8 cellular contexts compared by ENCODE assay signal in genomic region chr17:57911834-57912673, GRCh38. TPM values are rescaled to one million over a fixed set of nuclear protein-coding genes. Genes with fewer than 3 reads are reported as not detected.
DNase-seq lines count a peak whose midpoint lies in the region; ATAC-seq, FAIRE-seq and TF ChIP-seq lines count a peak whose summit lies in the region.

No MANE protein-coding gene starts in this region.

- H3K9me3 ChIP-seq in SK-N-SH = no peaks in the 10 kb centered on the region
- H3K9me3 ChIP-seq in lung (ENCODE audit: control insufficient read depth in 2 of 2, insufficient read depth in 1 of 2, low read length in 1 of 2) = no peaks in the 10 kb centered on the region

- no peaks in the 10 kb centered on the region for H4K20me1 ChIP-seq in SK-N-SH (ENCODE audit: insufficient read depth)

- TF ChIP-seq RAD21 in SK-N-SH (IDR thresholded peaks at IDR 0.05; ENCODE audit: low read length) = no peak

- H3K27ac ChIP-seq in SK-N-SH (ENCODE audit: low read depth in 2 of 2, low read length in 1 of 2) (no peak overlapping the region; a peak in 1 of 4 replicates), lung (ENCODE audit: low read depth in 1 of 2, low read length in 1 of 2) (peak overlapping the region; percentile 77 to 82)

- H3K4me3 ChIP-seq in SK-N-SH (ENCODE audit: low read depth in 2 of 2, low read length in 1 of 2) (no peak overlapping the region), bronchial epithelial cell (ENCODE audit: low read depth, low read length) (no peak overlapping the region), lung (no peak overlapping the region)

- CTCF ChIA-PET in SK-N-SH (lab: Yijun Ruan, JAX) = interaction anchor here (1.1 to 1.2 kb wide), 2 partner anchors 13 to 88 kb away, joined by 3 to 5 read pairs; no protein-coding TSS in a partner anchor

- peaks cover 5% of the 10 kb centered on the region for H3F3A ChIP-seq in SK-N-SH (replicated peaks; ENCODE audit: insufficient read depth)

- H3K4me1 ChIP-seq in SK-N-SH (ENCODE audit: control insufficient read depth in 1 of 2, insufficient read depth in 2 of 2, low read depth in 1 of 2, low read length in 1 of 2) (peaks cover 0 to 36% of the 10 kb centered on the region in 2 experiments; a peak in 1 of 4 replicates), lung (ENCODE audit: control insufficient read depth in 2 of 2, insufficient read depth in 2 of 2, low read length in 2 of 2) (peaks cover 18 to 29% of the 10 kb centered on the region in 2 donors)

- POLR2A ChIA-PET in SK-N-SH (lab: Yijun Ruan, JAX) = no interaction called here

- no peak overlapping the region for H3K4me2 ChIP-seq in SK-N-SH

- ATAC-seq in SK-N-SH treated with all-trans-retinoic acid at 6 μM for 48 hours (no peak; the same call in 1 of the 3 replicates), lung (ENCODE audit: insufficient read depth, low FRiP score) (peak; percentile 60), HG02763 (IDR thresholded peaks at IDR 0.05; ENCODE audit: unreplicated experiment) (no peak), HG02840 (IDR thresholded peaks at IDR 0.05; ENCODE audit: low FRiP score, unreplicated experiment) (no peak), GM21360 (IDR thresholded peaks at IDR 0.05; ENCODE audit: unreplicated experiment) (no peak)

- TF ChIP-seq CTCF in SK-N-SH (IDR thresholded peaks at IDR 0.05) (no peak), bronchial epithelial cell (IDR thresholded peaks at IDR 0.05; ENCODE audit: insufficient read depth, low read length, severe bottlenecking) (no peak), lung (IDR thresholded peaks at IDR 0.05; ENCODE audit: control extremely low read depth, extremely low read depth) (no peak)

- no peak overlapping the region for H3K9ac ChIP-seq in SK-N-SH

- peaks cover 80% of the 10 kb centered on the region for H3K79me2 ChIP-seq in SK-N-SH (ENCODE audit: insufficient read depth)

- TF ChIP-seq EP300 in SK-N-SH (IDR thresholded peaks at IDR 0.05; ENCODE audit: borderline replicate concordance in 1 of 2, low read depth in 1 of 2, low read length in 1 of 2) = no peak

- H3K36me3 ChIP-seq in SK-N-SH (replicated peaks in 1 of 2; ENCODE audit: control insufficient read depth in 1 of 2, insufficient read depth in 2 of 2, low read length in 1 of 2) (no peaks in the 10 kb centered on the region), bronchial epithelial cell (ENCODE audit: control insufficient read depth, insufficient read depth, low read length) (no peaks in the 10 kb centered on the region), lung (ENCODE audit: control insufficient read depth in 2 of 2, insufficient read depth in 2 of 2, low read length in 2 of 2) (no peaks in the 10 kb centered on the region)

- 84% methylated on average over 13 of the region's 13 CpGs for WGBS in SK-N-SH (ENCODE audit: low lambda C conversion rate)
- WGBS in lung, 2 donors = 48 to 74% methylated on average over 13 of the region's 13 CpGs

- H3K27me3 ChIP-seq in SK-N-SH (ENCODE audit: insufficient read depth) = no peaks in the 10 kb centered on the region
- H3K27me3 ChIP-seq in bronchial epithelial cell (ENCODE audit: control insufficient read depth, insufficient read depth, low read length) = no peaks in the 10 kb centered on the region
- no peaks in the 10 kb centered on the region for H3K27me3 ChIP-seq in lung (ENCODE audit: control insufficient read depth, insufficient read depth)

- no peaks in the 10 kb centered on the region for H3K9me2 ChIP-seq in SK-N-SH

- FAIRE-seq in bronchial epithelial cell (lab: Jason Lieb, UNC) = no peak
- FAIRE-seq in HTR-8/SVneo (lab: Jason Lieb, UNC) = no peak

- DNase-seq in SK-N-SH (no peak), bronchial epithelial cell (ENCODE audit: low read depth) (peak; percentile 50), lung (ENCODE audit: low spot score) (peak; percentile 88), HTR-8/SVneo (ENCODE audit: insufficient read length, low spot score) (no peak)

- no peak overlapping the region for H2AFZ ChIP-seq in SK-N-SH (ENCODE audit: low read depth)

TF ChIP-seq in SK-N-SH treated with all-trans-retinoic acid at 6 μM for 48 hours, 23 proteins besides CTCF, POLR2A, EP300 and RAD21 (continues in another document):
- TF ChIP-seq BACH2 (CRISPR knock-in tag; IDR thresholded peaks at IDR 0.05; ENCODE audit: borderline replicate concordance) (no peak), TCF4 (CRISPR knock-in tag; IDR thresholded peaks at IDR 0.05; ENCODE audit: borderline replicate concordance) (0 out of 2 replicates have a peak, but pooled peaks have one; percentile 28), ZNF565 (CRISPR knock-in tag; conservative IDR thresholded peaks at IDR 0.05; ENCODE audit: low read depth) (no peak)
- TF ChIP-seq, protein P1, sequence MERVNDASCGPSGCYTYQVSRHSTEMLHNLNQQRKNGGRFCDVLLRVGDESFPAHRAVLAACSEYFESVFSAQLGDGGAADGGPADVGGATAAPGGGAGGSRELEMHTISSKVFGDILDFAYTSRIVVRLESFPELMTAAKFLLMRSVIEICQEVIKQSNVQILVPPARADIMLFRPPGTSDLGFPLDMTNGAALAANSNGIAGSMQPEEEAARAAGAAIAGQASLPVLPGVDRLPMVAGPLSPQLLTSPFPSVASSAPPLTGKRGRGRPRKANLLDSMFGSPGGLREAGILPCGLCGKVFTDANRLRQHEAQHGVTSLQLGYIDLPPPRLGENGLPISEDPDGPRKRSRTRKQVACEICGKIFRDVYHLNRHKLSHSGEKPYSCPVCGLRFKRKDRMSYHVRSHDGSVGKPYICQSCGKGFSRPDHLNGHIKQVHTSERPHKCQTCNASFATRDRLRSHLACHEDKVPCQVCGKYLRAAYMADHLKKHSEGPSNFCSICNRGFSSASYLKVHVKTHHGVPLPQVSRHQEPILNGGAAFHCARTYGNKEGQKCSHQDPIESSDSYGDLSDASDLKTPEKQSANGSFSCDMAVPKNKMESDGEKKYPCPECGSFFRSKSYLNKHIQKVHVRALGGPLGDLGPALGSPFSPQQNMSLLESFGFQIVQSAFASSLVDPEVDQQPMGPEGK (CRISPR knock-in tag; IDR thresholded peaks at IDR 0.05; ENCODE audit: borderline replicate concordance) = no peak

TF ChIP-seq in SK-N-SH, 30 proteins besides CTCF, POLR2A, EP300 and RAD21 (continues in another document):
- TF ChIP-seq, protein P2, sequence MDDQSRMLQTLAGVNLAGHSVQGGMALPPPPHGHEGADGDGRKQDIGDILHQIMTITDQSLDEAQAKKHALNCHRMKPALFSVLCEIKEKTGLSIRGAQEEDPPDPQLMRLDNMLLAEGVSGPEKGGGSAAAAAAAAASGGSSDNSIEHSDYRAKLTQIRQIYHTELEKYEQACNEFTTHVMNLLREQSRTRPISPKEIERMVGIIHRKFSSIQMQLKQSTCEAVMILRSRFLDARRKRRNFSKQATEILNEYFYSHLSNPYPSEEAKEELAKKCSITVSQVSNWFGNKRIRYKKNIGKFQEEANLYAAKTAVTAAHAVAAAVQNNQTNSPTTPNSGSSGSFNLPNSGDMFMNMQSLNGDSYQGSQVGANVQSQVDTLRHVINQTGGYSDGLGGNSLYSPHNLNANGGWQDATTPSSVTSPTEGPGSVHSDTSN (IDR thresholded peaks at IDR 0.05) = no peak
- no peak for TF ChIP-seq GABPA (IDR thresholded peaks at IDR 0.05; ENCODE audit: low read depth)
- TF ChIP-seq TEAD4 (IDR thresholded peaks at IDR 0.05; ENCODE audit: borderline replicate concordance, insufficient read depth) = no peak
- no peak for TF ChIP-seq NRF1 (IDR thresholded peaks at IDR 0.05; ENCODE audit: low read depth, low read length)
- TF ChIP-seq GATA2 (CRISPR knock-in tag; IDR thresholded peaks at IDR 0.05) = no peak
- no peak for TF ChIP-seq FOXM1 (IDR thresholded peaks at IDR 0.05; ENCODE audit: low read depth)
- no peak for TF ChIP-seq POLR2AphosphoS5 (IDR thresholded peaks at IDR 0.05; ENCODE audit: low read depth, low read length)
- TF ChIP-seq TAF1 (IDR thresholded peaks at IDR 0.05; ENCODE audit: borderline replicate concordance, low read depth, low read length) = no peak
- TF ChIP-seq TCF12 (IDR thresholded peaks at IDR 0.05) = no peak
- TF ChIP-seq, protein P3, sequence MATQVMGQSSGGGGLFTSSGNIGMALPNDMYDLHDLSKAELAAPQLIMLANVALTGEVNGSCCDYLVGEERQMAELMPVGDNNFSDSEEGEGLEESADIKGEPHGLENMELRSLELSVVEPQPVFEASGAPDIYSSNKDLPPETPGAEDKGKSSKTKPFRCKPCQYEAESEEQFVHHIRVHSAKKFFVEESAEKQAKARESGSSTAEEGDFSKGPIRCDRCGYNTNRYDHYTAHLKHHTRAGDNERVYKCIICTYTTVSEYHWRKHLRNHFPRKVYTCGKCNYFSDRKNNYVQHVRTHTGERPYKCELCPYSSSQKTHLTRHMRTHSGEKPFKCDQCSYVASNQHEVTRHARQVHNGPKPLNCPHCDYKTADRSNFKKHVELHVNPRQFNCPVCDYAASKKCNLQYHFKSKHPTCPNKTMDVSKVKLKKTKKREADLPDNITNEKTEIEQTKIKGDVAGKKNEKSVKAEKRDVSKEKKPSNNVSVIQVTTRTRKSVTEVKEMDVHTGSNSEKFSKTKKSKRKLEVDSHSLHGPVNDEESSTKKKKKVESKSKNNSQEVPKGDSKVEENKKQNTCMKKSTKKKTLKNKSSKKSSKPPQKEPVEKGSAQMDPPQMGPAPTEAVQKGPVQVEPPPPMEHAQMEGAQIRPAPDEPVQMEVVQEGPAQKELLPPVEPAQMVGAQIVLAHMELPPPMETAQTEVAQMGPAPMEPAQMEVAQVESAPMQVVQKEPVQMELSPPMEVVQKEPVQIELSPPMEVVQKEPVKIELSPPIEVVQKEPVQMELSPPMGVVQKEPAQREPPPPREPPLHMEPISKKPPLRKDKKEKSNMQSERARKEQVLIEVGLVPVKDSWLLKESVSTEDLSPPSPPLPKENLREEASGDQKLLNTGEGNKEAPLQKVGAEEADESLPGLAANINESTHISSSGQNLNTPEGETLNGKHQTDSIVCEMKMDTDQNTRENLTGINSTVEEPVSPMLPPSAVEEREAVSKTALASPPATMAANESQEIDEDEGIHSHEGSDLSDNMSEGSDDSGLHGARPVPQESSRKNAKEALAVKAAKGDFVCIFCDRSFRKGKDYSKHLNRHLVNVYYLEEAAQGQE (IDR thresholded peaks at IDR 0.05; ENCODE audit: low read depth, low read length) = no peak
- TF ChIP-seq RXRA (IDR thresholded peaks at IDR 0.05; ENCODE audit: borderline replicate concordance, low read depth) = no peak
- TF ChIP-seq FOXJ3 (CRISPR knock-in tag; IDR thresholded peaks at IDR 0.05) = no peak
- TF ChIP-seq SIN3A (IDR thresholded peaks at IDR 0.05; ENCODE audit: borderline replicate concordance, low read depth, low read length) = no peak
- no peak for TF ChIP-seq ELF1 (IDR thresholded peaks at IDR 0.05)
- no peak for TF ChIP-seq RFX5 (IDR thresholded peaks at IDR 0.05; ENCODE audit: low read length)

RNA-seq across cellular contexts. Expression of gene CUEDC1, which starts 43.2 kb away (rescaled TPM):
- polyA plus RNA-seq in SK-N-SH (2012; rRNA removed) (50.3 and 58.9 TPM in 2 replicates), lung (10 to 100 TPM; 22.9 to 35.5 TPM)
- 25.4 and 31.6 TPM in 2 replicates for polyA plus RNA-seq in SK-N-SH (2012; cell fraction: cytosol; rRNA removed)
- polyA plus RNA-seq in SK-N-SH (2012; cell fraction: nucleus; rRNA removed) = 207 and 306 TPM in 2 replicates
- total RNA-seq in bronchial epithelial cell (3.4 and 6.9 TPM in 2 replicates), lung (10 to 100 TPM; 19.7 to 55.7 TPM)

Comparison
In these comparisons a context has a peak if more than half of its experiments do, and no peak if none do; other contexts are left out.
1. DNase-seq: peak in bronchial epithelial cell (single experiment) and lung (single experiment); none in SK-N-SH (single experiment) and HTR-8/SVneo (single experiment).
2. H3K27ac ChIP-seq: peak in lung (2 of 2); none in SK-N-SH (0 of 2).